1 cellular context compared by ENCODE assay signal in the genomic region with DNA sequence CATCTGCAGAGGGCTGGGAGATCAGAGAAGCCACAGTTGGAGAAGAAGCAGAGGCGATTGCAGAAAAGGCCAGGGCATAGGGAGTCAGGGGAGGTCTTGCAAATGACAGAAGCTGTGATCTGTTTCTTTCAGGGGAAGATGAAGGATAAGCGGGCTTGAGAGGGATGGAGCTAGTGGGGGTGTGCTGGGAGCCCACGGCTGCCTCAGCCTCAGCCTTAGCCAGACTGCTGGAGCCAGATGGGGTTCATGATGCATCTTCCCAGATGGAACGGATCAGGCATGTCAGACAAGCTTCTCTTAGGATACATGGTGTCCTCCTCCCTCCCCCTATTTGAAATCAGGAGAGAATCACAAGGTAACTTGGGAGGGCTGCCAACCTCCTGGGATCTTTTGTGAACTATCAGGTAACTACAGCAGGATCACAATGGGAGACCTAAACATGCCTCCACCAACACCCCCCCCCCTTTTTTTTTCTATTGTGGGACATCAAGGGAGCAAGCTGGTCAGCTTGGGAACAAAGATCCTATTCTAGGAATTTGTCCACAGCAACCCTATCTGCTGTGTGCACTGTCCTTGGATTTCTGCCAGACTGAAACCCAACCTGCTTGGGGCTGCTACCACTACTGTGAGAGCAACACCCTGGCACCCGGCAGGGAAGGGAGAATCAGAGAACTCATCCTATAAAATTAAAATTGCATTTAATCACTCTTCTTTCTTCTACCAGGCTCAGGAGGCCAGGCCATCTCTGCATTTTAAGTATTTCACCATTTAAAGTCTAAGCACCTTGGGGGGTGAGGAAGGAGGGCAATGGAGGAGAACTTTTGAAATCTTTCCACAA.
TF ChIP-seq lines count a peak whose summit lies in the region.

No MANE protein-coding gene starts in this region.

TF ChIP-seq in HCT116, 20 proteins besides CTCF, POLR2A, EP300 and RAD21 (continued from another document):
- TF ChIP-seq SIN3A (IDR thresholded peaks at IDR 0.05; ENCODE audit: low read depth) (no peak), FOSL1 (IDR thresholded peaks at IDR 0.05; ENCODE audit: low read depth) (no peak), TCF7L2 (IDR thresholded peaks at IDR 0.05; ENCODE audit: borderline replicate concordance, extremely low read depth, insufficient read depth, insufficient read length) (no peak), EGR1 (IDR thresholded peaks at IDR 0.05; ENCODE audit: low read depth) (no peak), EZH2phosphoT487 (IDR thresholded peaks at IDR 0.05; ENCODE audit: borderline replicate concordance) (no peak)
